ENCODE assay signal across 3 cellular contexts in genomic region chr1:6351480-6352137, GRCh38.
TF ChIP-seq lines count a peak whose summit lies in the region.

No MANE protein-coding gene starts in this region.

TF ChIP-seq in IMR-90, 13 proteins besides CTCF, POLR2A, EP300 and RAD21:
- TF ChIP-seq, protein P1, sequence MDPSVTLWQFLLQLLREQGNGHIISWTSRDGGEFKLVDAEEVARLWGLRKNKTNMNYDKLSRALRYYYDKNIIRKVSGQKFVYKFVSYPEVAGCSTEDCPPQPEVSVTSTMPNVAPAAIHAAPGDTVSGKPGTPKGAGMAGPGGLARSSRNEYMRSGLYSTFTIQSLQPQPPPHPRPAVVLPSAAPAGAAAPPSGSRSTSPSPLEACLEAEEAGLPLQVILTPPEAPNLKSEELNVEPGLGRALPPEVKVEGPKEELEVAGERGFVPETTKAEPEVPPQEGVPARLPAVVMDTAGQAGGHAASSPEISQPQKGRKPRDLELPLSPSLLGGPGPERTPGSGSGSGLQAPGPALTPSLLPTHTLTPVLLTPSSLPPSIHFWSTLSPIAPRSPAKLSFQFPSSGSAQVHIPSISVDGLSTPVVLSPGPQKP (IDR thresholded peaks at IDR 0.05; ENCODE audit: borderline replicate concordance, low read depth, low read length): no peak
- no peak for TF ChIP-seq RFX5 (IDR thresholded peaks at IDR 0.05; ENCODE audit: low read depth, low read length)
- no peak for TF ChIP-seq SMC3 (IDR thresholded peaks at IDR 0.05; ENCODE audit: low read depth, low read length)
- no peak for TF ChIP-seq MXI1 (IDR thresholded peaks at IDR 0.05; ENCODE audit: borderline replicate concordance, low read depth, low read length)
- TF ChIP-seq CHD1 (IDR thresholded peaks at IDR 0.05; ENCODE audit: low read depth, low read length): no peak
- no peak for TF ChIP-seq MAFK (IDR thresholded peaks at IDR 0.05; ENCODE audit: low read depth, low read length)
- no peak for TF ChIP-seq RCOR1 (IDR thresholded peaks at IDR 0.05; ENCODE audit: insufficient replicate concordance, low read length)
- TF ChIP-seq NFE2L2 (IDR thresholded peaks at IDR 0.05; ENCODE audit: low read depth, low read length): no peak
- no peak for TF ChIP-seq MAZ (IDR thresholded peaks at IDR 0.05; ENCODE audit: borderline replicate concordance, low read depth, low read length)
- TF ChIP-seq CEBPB (IDR thresholded peaks at IDR 0.05; ENCODE audit: low read depth, low read length): no peak
- no peak for TF ChIP-seq BHLHE40 (IDR thresholded peaks at IDR 0.05; ENCODE audit: low read depth, low read length)
- TF ChIP-seq USF2 (IDR thresholded peaks at IDR 0.05; ENCODE audit: low read depth, low read length): no peak
- TF ChIP-seq FOS (IDR thresholded peaks at IDR 0.05; ENCODE audit: low read depth, low read length): no peak
TF ChIP-seq in IMR-90: peak in this region for 0.

TF ChIP-seq in WTC11, 78 proteins besides CTCF, POLR2A, EP300 and RAD21 (continued from another document):
- TF ChIP-seq ZNF396 (CRISPR knock-in tag; IDR thresholded peaks at IDR 0.05; ENCODE audit: borderline replicate concordance) (no peak), NR3C1 (CRISPR knock-in tag; conservative IDR thresholded peaks at IDR 0.05; ENCODE audit: low read depth) (no peak), GTF2I (CRISPR knock-in tag; conservative IDR thresholded peaks at IDR 0.05) (no peak), CREM (CRISPR knock-in tag; IDR thresholded peaks at IDR 0.05) (no peak), ESRRA (CRISPR knock-in tag; IDR thresholded peaks at IDR 0.05; ENCODE audit: borderline replicate concordance) (no peak), EMX1 (CRISPR knock-in tag; IDR thresholded peaks at IDR 0.05) (no peak), FOXJ3 (CRISPR knock-in tag; IDR thresholded peaks at IDR 0.05; ENCODE audit: borderline replicate concordance) (no peak), MLX (CRISPR knock-in tag; IDR thresholded peaks at IDR 0.05) (no peak), CREB1 (CRISPR knock-in tag; IDR thresholded peaks at IDR 0.05) (no peak)
- TF ChIP-seq, protein P2, sequence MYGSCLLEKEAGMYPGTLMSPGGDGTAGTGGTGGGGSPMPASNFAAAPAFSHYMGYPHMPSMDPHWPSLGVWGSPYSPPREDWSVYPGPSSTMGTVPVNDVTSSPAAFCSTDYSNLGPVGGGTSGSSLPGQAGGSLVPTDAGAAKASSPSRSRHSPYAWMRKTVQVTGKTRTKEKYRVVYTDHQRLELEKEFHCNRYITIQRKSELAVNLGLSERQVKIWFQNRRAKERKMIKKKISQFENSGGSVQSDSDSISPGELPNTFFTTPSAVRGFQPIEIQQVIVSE (CRISPR knock-in tag; IDR thresholded peaks at IDR 0.05; ENCODE audit: borderline replicate concordance): no peak

TF ChIP-seq in liver, 16 proteins besides CTCF, POLR2A, EP300 and RAD21 (continued from another document):
- TF ChIP-seq REST (IDR thresholded peaks at IDR 0.05) (no peak), YY1 (IDR thresholded peaks at IDR 0.05) (no peak), TAF1 (conservative IDR thresholded peaks at IDR 0.05) (no peak), JUND (IDR thresholded peaks at IDR 0.05) (no peak), HNF4A (conservative IDR thresholded peaks at IDR 0.05) (no peak), SP1 (IDR thresholded peaks at IDR 0.05) (no peak), NR2F2 (IDR thresholded peaks at IDR 0.05) (no peak), FOXA1 (IDR thresholded peaks at IDR 0.05) (no peak), GABPA (IDR thresholded peaks at IDR 0.05 in 1 of 2, conservative IDR thresholded peaks at IDR 0.05 in 1 of 2) (no peak), MAX (IDR thresholded peaks at IDR 0.05) (no peak), HNF4G (IDR thresholded peaks at IDR 0.05) (no peak)
- TF ChIP-seq, protein P3, sequence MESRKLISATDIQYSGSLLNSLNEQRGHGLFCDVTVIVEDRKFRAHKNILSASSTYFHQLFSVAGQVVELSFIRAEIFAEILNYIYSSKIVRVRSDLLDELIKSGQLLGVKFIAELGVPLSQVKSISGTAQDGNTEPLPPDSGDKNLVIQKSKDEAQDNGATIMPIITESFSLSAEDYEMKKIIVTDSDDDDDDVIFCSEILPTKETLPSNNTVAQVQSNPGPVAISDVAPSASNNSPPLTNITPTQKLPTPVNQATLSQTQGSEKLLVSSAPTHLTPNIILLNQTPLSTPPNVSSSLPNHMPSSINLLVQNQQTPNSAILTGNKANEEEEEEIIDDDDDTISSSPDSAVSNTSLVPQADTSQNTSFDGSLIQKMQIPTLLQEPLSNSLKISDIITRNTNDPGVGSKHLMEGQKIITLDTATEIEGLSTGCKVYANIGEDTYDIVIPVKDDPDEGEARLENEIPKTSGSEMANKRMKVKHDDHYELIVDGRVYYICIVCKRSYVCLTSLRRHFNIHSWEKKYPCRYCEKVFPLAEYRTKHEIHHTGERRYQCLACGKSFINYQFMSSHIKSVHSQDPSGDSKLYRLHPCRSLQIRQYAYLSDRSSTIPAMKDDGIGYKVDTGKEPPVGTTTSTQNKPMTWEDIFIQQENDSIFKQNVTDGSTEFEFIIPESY (IDR thresholded peaks at IDR 0.05): no peak
- TF ChIP-seq, protein P4, sequence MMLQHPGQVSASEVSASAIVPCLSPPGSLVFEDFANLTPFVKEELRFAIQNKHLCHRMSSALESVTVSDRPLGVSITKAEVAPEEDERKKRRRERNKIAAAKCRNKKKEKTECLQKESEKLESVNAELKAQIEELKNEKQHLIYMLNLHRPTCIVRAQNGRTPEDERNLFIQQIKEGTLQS (IDR thresholded peaks at IDR 0.05): no peak
